Comparison of ENCODE assay signal across 2 cellular contexts in the genomic region with DNA sequence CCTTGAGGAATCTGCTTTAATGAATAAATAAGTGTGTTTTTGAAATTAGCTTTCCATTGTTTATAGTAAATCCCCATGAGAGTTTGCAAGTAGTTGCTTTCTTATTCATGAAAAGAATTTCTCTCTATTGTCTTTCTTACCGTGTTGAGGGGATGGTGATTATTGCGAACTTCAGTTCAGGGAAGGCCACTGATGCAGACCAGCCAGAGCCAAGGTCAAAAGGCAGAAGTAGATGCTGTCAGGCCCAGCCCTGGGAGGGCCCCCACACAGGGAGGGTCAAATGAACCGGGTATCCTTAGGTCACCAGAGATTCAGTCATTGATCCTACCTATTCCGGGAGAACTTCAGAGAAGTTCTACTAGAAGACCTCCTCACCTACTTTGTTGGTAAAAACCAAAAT.
TF ChIP-seq lines count a peak whose summit lies in the region.

No MANE protein-coding gene starts in this region.

TF ChIP-seq in IMR-90, 13 proteins besides CTCF, POLR2A, EP300 and RAD21:
- TF ChIP-seq FOS (IDR thresholded peaks at IDR 0.05; ENCODE audit: low read depth, low read length) (no peak), SMC3 (IDR thresholded peaks at IDR 0.05; ENCODE audit: low read depth, low read length) (no peak), RCOR1 (IDR thresholded peaks at IDR 0.05; ENCODE audit: insufficient replicate concordance, low read length) (no peak), CHD1 (IDR thresholded peaks at IDR 0.05; ENCODE audit: low read depth, low read length) (no peak), MXI1 (IDR thresholded peaks at IDR 0.05; ENCODE audit: borderline replicate concordance, low read depth, low read length) (no peak)
- TF ChIP-seq, protein P1, sequence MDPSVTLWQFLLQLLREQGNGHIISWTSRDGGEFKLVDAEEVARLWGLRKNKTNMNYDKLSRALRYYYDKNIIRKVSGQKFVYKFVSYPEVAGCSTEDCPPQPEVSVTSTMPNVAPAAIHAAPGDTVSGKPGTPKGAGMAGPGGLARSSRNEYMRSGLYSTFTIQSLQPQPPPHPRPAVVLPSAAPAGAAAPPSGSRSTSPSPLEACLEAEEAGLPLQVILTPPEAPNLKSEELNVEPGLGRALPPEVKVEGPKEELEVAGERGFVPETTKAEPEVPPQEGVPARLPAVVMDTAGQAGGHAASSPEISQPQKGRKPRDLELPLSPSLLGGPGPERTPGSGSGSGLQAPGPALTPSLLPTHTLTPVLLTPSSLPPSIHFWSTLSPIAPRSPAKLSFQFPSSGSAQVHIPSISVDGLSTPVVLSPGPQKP (IDR thresholded peaks at IDR 0.05; ENCODE audit: borderline replicate concordance, low read depth, low read length), result no peak

TF ChIP-seq in endothelial cell of umbilical vein, 7 proteins besides CTCF, POLR2A, EP300 and RAD21:
- TF ChIP-seq, protein P2, sequence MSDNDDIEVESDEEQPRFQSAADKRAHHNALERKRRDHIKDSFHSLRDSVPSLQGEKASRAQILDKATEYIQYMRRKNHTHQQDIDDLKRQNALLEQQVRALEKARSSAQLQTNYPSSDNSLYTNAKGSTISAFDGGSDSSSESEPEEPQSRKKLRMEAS (IDR thresholded peaks at IDR 0.05; ENCODE audit: insufficient read depth, insufficient read length), result no peak
- TF ChIP-seq JUN (IDR thresholded peaks at IDR 0.05; ENCODE audit: borderline replicate concordance, insufficient read depth, insufficient read length, low read depth), result no peak
- no peak for TF ChIP-seq POLR2AphosphoS5 (IDR thresholded peaks at IDR 0.05; ENCODE audit: insufficient read depth, low read depth, low read length)
- TF ChIP-seq EZH2 (IDR thresholded peaks at IDR 0.05; ENCODE audit: borderline replicate concordance, low read depth, low read length, severe bottlenecking), result no peak
- no peak for TF ChIP-seq FOS (IDR thresholded peaks at IDR 0.05; ENCODE audit: borderline replicate concordance, insufficient read depth, low read length)
- TF ChIP-seq GATA2 (IDR thresholded peaks at IDR 0.05; ENCODE audit: insufficient read depth, insufficient read length, low read depth, low read length), result no peak
- no peak for TF ChIP-seq MYC (IDR thresholded peaks at IDR 0.05; ENCODE audit: low read depth, low read length)
TF ChIP-seq in endothelial cell of umbilical vein: peak in this region for 0.
